Comparison of ENCODE assay signal across 22 cellular contexts in genomic region chr10:116877391-116877790, GRCh38. TPM values are rescaled to one million over a fixed set of nuclear protein-coding genes. Genes with fewer than 3 reads are reported as not detected.
"Had no signal": no experiment of that assay in that cellular context is flagged by ENCODE, and none has a peak within 500 bp of the region (broad histone marks: within the 10 kb centered on the region; RNA-seq: fewer than 3 reads in every experiment).

No MANE protein-coding gene starts in this region.

- H3K4me1 ChIP-seq: heart left ventricle, pancreas, thyroid gland, upper lobe of left lung, uterus had no signal

- ATAC-seq: heart left ventricle; pancreas; right cardiac atrium; stimulated activated effector memory CD8-positive, alpha-beta T cell treated with anti-CD3 and anti-CD28 coated beads, Interleukin-12 subunit alpha, Interleukin-12 subunit beta, amount 100 ng/mL, for 72 hours; stimulated activated naive CD8-positive, alpha-beta T cell treated with anti-CD3 and anti-CD28 coated beads, Interleukin-15, Interleukin-2, amounts not matched to agents 100 U/mL and 50 U/mL, for 24 hours had no signal

- H3K9me3 ChIP-seq: heart left ventricle, pancreas, suprapubic skin, thyroid gland, upper lobe of left lung, uterus had no signal

- DNase-seq: effector memory CD4-positive, alpha-beta T cell; foreskin melanocyte; heart left ventricle; hippocampal formation; mammary epithelial cell; natural killer cell; pancreas; stimulated activated CD4-positive, alpha-beta T cell treated with anti-CD3 and anti-CD28 coated beads, Interleukin-2, amount 100 ng/mL, for 48 hours; stimulated activated CD8-positive, alpha-beta memory T cell treated with anti-CD3 and anti-CD28 coated beads, Interleukin-4, amount 100 ng/mL, for 48 hours; stimulated activated naive CD8-positive, alpha-beta T cell treated with anti-CD3 and anti-CD28 coated beads, Interleukin-15, Interleukin-2, amounts not matched to agents 100 U/mL and 50 U/mL, for 24 hours; thyroid gland; upper lobe of left lung; uterus had no signal

- FAIRE-seq: endometrium, pancreas had no signal

- H3K36me3 ChIP-seq: heart left ventricle, pancreas, suprapubic skin, thyroid gland, upper lobe of left lung, uterus had no signal

- H3K4me1 Mint-ChIP-seq: natural killer cell; stimulated activated effector memory CD8-positive, alpha-beta T cell treated with anti-CD3 and anti-CD28 coated beads, Interleukin-12 subunit alpha, Interleukin-12 subunit beta, amount 100 ng/mL, for 72 hours had no signal

- H3K9me3 Mint-ChIP-seq: neural crest cell had no signal

- H3K27ac ChIP-seq: epithelial cell of prostate, heart left ventricle, pancreas, suprapubic skin, thyroid gland, upper lobe of left lung, uterus had no signal

- H3K4me2 ChIP-seq: smooth muscle cell had no signal

- H3K36me3 Mint-ChIP-seq: natural killer cell; stimulated activated effector memory CD8-positive, alpha-beta T cell treated with anti-CD3 and anti-CD28 coated beads, Interleukin-12 subunit alpha, Interleukin-12 subunit beta, amount 100 ng/mL, for 72 hours had no signal

- H3K4me3 ChIP-seq: heart left ventricle, pancreas, smooth muscle cell, suprapubic skin, thyroid gland, upper lobe of left lung, uterus had no signal

- H3K27ac Mint-ChIP-seq: natural killer cell; progenitor cell of endocrine pancreas; stimulated activated effector memory CD8-positive, alpha-beta T cell treated with anti-CD3 and anti-CD28 coated beads, Interleukin-12 subunit alpha, Interleukin-12 subunit beta, amount 100 ng/mL, for 72 hours had no signal

- H3K4me3 Mint-ChIP-seq: natural killer cell; neural crest cell; stimulated activated effector memory CD8-positive, alpha-beta T cell treated with anti-CD3 and anti-CD28 coated beads, Interleukin-12 subunit alpha, Interleukin-12 subunit beta, amount 100 ng/mL, for 72 hours had no signal

- H3K27me3 Mint-ChIP-seq: progenitor cell of endocrine pancreas had no signal

- H3K27me3 ChIP-seq: pancreas, suprapubic skin, thyroid gland, upper lobe of left lung, uterus had no signal

RNA-seq across cellular contexts. Expression of gene ENO4, which starts 28.1 kb away (rescaled TPM):
- total RNA-seq: mammary epithelial cell, mononuclear cell, natural killer cell had no signal
